ENCODE assay signal across 7 cellular contexts in the genomic region with DNA sequence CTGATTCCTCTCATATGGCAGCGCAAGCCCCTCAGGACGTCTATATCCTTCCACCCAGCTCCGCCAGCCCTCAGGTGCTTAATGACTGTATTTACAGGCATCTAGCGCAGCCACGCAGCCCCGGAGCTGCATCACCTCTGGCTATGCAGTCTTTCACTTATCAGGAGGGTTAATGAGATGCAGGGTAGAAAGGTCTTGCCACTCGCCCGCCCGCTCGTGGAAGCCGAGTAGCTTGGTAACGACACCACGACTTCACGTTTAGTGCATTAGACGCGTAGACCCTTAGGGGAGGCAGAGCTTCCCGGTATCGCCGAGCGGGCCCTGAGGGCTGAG. TPM values are rescaled to one million over a fixed set of nuclear protein-coding genes. Genes with fewer than 3 reads are reported as not detected.
DNase-seq lines count a peak whose midpoint lies in the region; ATAC-seq and TF ChIP-seq lines count a peak whose summit lies in the region.

No MANE protein-coding gene starts in this region.

- H3K27ac Mint-ChIP-seq in H9 = 0 out of 7 replicates have a peak overlapping the region, but pooled peaks of 1 of the 3 experiments have one; percentile 79

- H3K9me3 Mint-ChIP-seq in H9 = peaks cover 36 to 53% of the 10 kb centered on the region in 2 experiments

- H4K5ac ChIP-seq in H9 (ENCODE audit: insufficient read length, low read depth, low read length) = no peak overlapping the region

- DNase-seq in H9 = peak; percentile 28
- DNase-seq in SW480 (ENCODE audit: low spot score) = peak; percentile 18
- DNase-seq in fibroblast of mammary gland (ENCODE audit: low read depth) = no peak
- DNase-seq in osteoblast (ENCODE audit: insufficient read length, low spot score, missing footprints) = no peak
- DNase-seq in activated gamma-delta T cell (lab: John Stamatoyannopoulos, UW) = no peak

- TF ChIP-seq CTCF in H9 (conservative IDR thresholded peaks at IDR 0.05) (no peak), fibroblast of mammary gland (conservative IDR thresholded peaks at IDR 0.05; ENCODE audit: control insufficient read depth, insufficient read depth, low read depth, low read length) (no peak), osteoblast (IDR thresholded peaks at IDR 0.05; ENCODE audit: extremely low read depth, low read depth, low read length) (no peak)

- H3K79me2 ChIP-seq in H9 (ENCODE audit: insufficient read depth, low read length) = no peaks in the 10 kb centered on the region
- H3K79me2 ChIP-seq in osteoblast (ENCODE audit: insufficient read depth, low read length) = peaks cover 12% of the 10 kb centered on the region

- H3K36me3 ChIP-seq in osteoblast (ENCODE audit: insufficient read depth, low read length) = no peaks in the 10 kb centered on the region

- no peak overlapping the region for H2BK15ac ChIP-seq in H9 (ENCODE audit: low read depth, low read length)

- no peaks in the 10 kb centered on the region for H4K20me1 ChIP-seq in H9 (ENCODE audit: control insufficient read depth, insufficient read depth, insufficient read length)
- peaks cover 6% of the 10 kb centered on the region for H4K20me1 ChIP-seq in osteoblast (ENCODE audit: insufficient read depth, low read length)

- H2BK5ac ChIP-seq in H9 (ENCODE audit: insufficient read length, low read length) = no peak overlapping the region

- H2BK12ac ChIP-seq in H9 (ENCODE audit: insufficient read length, low read depth, low read length) = no peak overlapping the region

- no peak overlapping the region for H4K8ac ChIP-seq in H9 (replicated peaks; ENCODE audit: insufficient read length, low read depth, low read length)

- H3K18ac ChIP-seq in H9 (ENCODE audit: insufficient read length, low read depth, low read length) = no peak overlapping the region

- H4K91ac ChIP-seq in H9 (ENCODE audit: insufficient read length, low read depth, low read length) = no peak overlapping the region

- H3K4me2 ChIP-seq in H9 (ENCODE audit: insufficient read depth, insufficient read length, low read length) (peak overlapping the region; percentile 76), osteoblast (ENCODE audit: insufficient read depth, low read length) (peak overlapping the region; percentile 81)

- H3K14ac ChIP-seq in H9 (ENCODE audit: insufficient read depth, low read length) = 0 out of 2 replicates have a peak overlapping the region, but pooled peaks have one; percentile 60

- no CpG with 5 or more reads among the region's 20 CpGs for WGBS in H9 (ENCODE audit: extremely low coverage, insufficient read length, low lambda C conversion rate)

- no peak overlapping the region for H2BK20ac ChIP-seq in H9 (ENCODE audit: low read depth, low read length, poor library complexity, severe bottlenecking)

- H3K4me3 ChIP-seq in fibroblast of mammary gland (ENCODE audit: control insufficient read depth, low read depth, low read length) (peak overlapping the region; percentile 55), osteoblast (ENCODE audit: insufficient read depth, low read length) (peak overlapping the region; percentile 73)

- H3K23ac ChIP-seq in H9 (ENCODE audit: insufficient read length, low read depth, low read length) = no peak overlapping the region

- peaks cover 18% of the 10 kb centered on the region for H3K27me3 Mint-ChIP-seq in H9 (ENCODE audit: low read depth)

- H3K4me1 Mint-ChIP-seq in H9 = peaks cover 15 to 27% of the 10 kb centered on the region in 2 experiments

- no peak overlapping the region for H2AK5ac ChIP-seq in H9 (ENCODE audit: insufficient read length, low read length)

- H3K27me3 ChIP-seq in H9 (ENCODE audit: insufficient read depth, low read length) = no peaks in the 10 kb centered on the region
- H3K27me3 ChIP-seq in osteoblast (ENCODE audit: insufficient read depth, low read length) = no peaks in the 10 kb centered on the region

- H2BK120ac ChIP-seq in H9 (ENCODE audit: low read depth, low read length, poor library complexity, severe bottlenecking) = no peak overlapping the region

- peak overlapping the region; percentile 74 to 88 for H3K4me3 Mint-ChIP-seq in H9

- H2AFZ ChIP-seq in H9 (ENCODE audit: low read length) (no peak overlapping the region), osteoblast (ENCODE audit: low read length) (peak overlapping the region; percentile 85)

- no peak overlapping the region for H3K56ac ChIP-seq in H9 (ENCODE audit: insufficient read length, low read depth, low read length)

- H3K9me3 ChIP-seq in H9 (ENCODE audit: control insufficient read depth, low read depth, low read length) (no peaks in the 10 kb centered on the region), osteoblast (ENCODE audit: low read depth, low read length) (no peaks in the 10 kb centered on the region)

- H3K4ac ChIP-seq in H9 (ENCODE audit: low read depth, low read length) = no peak overlapping the region

- H3K23me2 ChIP-seq in H9 (ENCODE audit: insufficient read length, low read depth, low read length, poor library complexity, severe bottlenecking) = peaks cover 24% of the 10 kb centered on the region

- peaks cover 0 to 7% (median 0%) of the 10 kb centered on the region in 3 experiments; a peak in 3 of 7 replicates for H3K36me3 Mint-ChIP-seq in H9 (ENCODE audit: insufficient read depth in 1 of 3, low read depth in 3 of 3)

- ATAC-seq in GM19452 (IDR thresholded peaks at IDR 0.05; ENCODE audit: unreplicated experiment) (no peak), HG02571 (IDR thresholded peaks at IDR 0.05; ENCODE audit: unreplicated experiment) (no peak)

- H3K27ac ChIP-seq in H9 (ENCODE audit: insufficient read length, low read depth, low read length) = no peak overlapping the region
- no peak overlapping the region for H3K27ac ChIP-seq in osteoblast (ENCODE audit: low read depth, low read length)

- H3K9ac ChIP-seq in H9 (ENCODE audit: extremely low read depth, insufficient read length, low read length) = peak overlapping the region; percentile 25

- H3K4me1 ChIP-seq in H9 (ENCODE audit: insufficient read depth, low read length) = no peaks in the 10 kb centered on the region
- peaks cover 8% of the 10 kb centered on the region for H3K4me1 ChIP-seq in osteoblast (ENCODE audit: insufficient read depth, low read length)

- H3K79me1 ChIP-seq in H9 (ENCODE audit: insufficient read depth, low read depth, low read length, poor library complexity, severe bottlenecking) = no peaks in the 10 kb centered on the region

- H3T11ph ChIP-seq in H9 (ENCODE audit: low read length) = no peak overlapping the region

RNA-seq across cellular contexts. Expression of a gene that starts 1.5 kb away (rescaled TPM):
- total RNA-seq in H9 (2021) (16.5 and 17.1 TPM in 2 replicates), osteoblast (11.6 and 15.6 TPM in 2 replicates)

Comparison
In these comparisons a context has a peak if more than half of its experiments do, and no peak if none do; other contexts are left out.
1. DNase-seq: peak in H9 (single experiment) and SW480 (single experiment); none in fibroblast of mammary gland (single experiment), osteoblast (single experiment) and activated gamma-delta T cell (single experiment).